Comparison of ENCODE assay signal across 21 cellular contexts in genomic region chr1:211722277-211723175, GRCh38. TPM values are rescaled to one million over a fixed set of nuclear protein-coding genes. Genes with fewer than 3 reads are reported as not detected.
A peak's percentile ranks its signal among the peaks of the same experiment; 100 is the strongest.
DNase-seq lines count a peak whose midpoint lies in the region; ATAC-seq, FAIRE-seq and TF ChIP-seq lines count a peak whose summit lies in the region.
"Had no signal": no experiment of that assay in that cellular context is flagged by ENCODE, and none has a peak within 500 bp of the region (broad histone marks: within the 10 kb centered on the region; RNA-seq: fewer than 3 reads in every experiment).

No MANE protein-coding gene starts in this region.

- H3K9ac ChIP-seq in adipocyte (ENCODE audit: low read length) (no peak overlapping the region), Karpas-422 (ENCODE audit: low read length) (no peak overlapping the region)

- TF ChIP-seq POLR2A in GM12892 (IDR thresholded peaks at IDR 0.05; ENCODE audit: low read depth, low read length) = no peak

- H3K36me3 ChIP-seq in adipocyte (ENCODE audit: control insufficient read depth, insufficient read depth, low read length, severe bottlenecking) = no peaks in the 10 kb centered on the region
- no peaks in the 10 kb centered on the region for H3K36me3 ChIP-seq in Karpas-422 (ENCODE audit: insufficient read depth, low read length)
- no peaks in the 10 kb centered on the region for H3K36me3 ChIP-seq in lower lobe of right lung
- H3K36me3 ChIP-seq: HAP-1, MG63, SJSA1 had no signal

- DNase-seq in GM12892 (ENCODE audit: insufficient read length) = no peak
- peak; percentile 69 for DNase-seq in NCI-H2107 (lab: John Stamatoyannopoulos, UW)
- DNase-seq in adipocyte (ENCODE audit: low read depth) = peak; percentile 34
- DNase-seq in renal cortical epithelial cell (ENCODE audit: low read depth) = peak; percentile 19
- DNase-seq in Karpas-422 = no peak
- no peak for DNase-seq in lower lobe of right lung
- DNase-seq: CD4-positive, CD25-positive, alpha-beta regulatory T cell; DMS 273 treated with DMSO at 0.1 percent for 48 hours; DMS79 treated with DMSO at 0.1 percent for 48 hours; MG63; NCI-H1417; NCI-H187; NCI-H2171 treated with DMSO at 0.1 percent for 48 hours; NCI-H524 treated with DMSO at 0.1 percent for 48 hours; NCI-H82 had no signal

- no peak for TF ChIP-seq CTCF in lower lobe of right lung (IDR thresholded peaks at IDR 0.05)

- ATAC-seq in GM18867 (IDR thresholded peaks at IDR 0.05; ENCODE audit: unreplicated experiment) (no peak), lower lobe of right lung (no peak)
- ATAC-seq: GM12878, GM23338, Right ventricle myocardium inferior had no signal

- no peaks in the 10 kb centered on the region for H3K9me3 ChIP-seq in adipocyte (ENCODE audit: control insufficient read depth, low read length)
- H3K9me3 ChIP-seq in Karpas-422 (ENCODE audit: low read length) = no peaks in the 10 kb centered on the region
- no peaks in the 10 kb centered on the region for H3K9me3 ChIP-seq in lower lobe of right lung
- H3K9me3 ChIP-seq: HAP-1, MG63, SJSA1 had no signal

- no peak overlapping the region for H3K4me3 ChIP-seq in adipocyte (ENCODE audit: low read length)
- H3K4me3 ChIP-seq in Karpas-422 (ENCODE audit: low read length) = no peak overlapping the region
- no peak overlapping the region for H3K4me3 ChIP-seq in lower lobe of right lung
- H3K4me3 ChIP-seq: GM12878, GM23338, HAP-1, MG63, SJSA1 had no signal

- intact Hi-C loops in lower lobe of right lung (cut with DNase I) = no loop called here

- no peaks in the 10 kb centered on the region for H4K20me1 ChIP-seq in Karpas-422 (ENCODE audit: insufficient read depth, low read depth, low read length)

- H3K27ac ChIP-seq in Karpas-422 (ENCODE audit: low read length) (no peak overlapping the region), lower lobe of right lung (no peak overlapping the region)
- H3K27ac ChIP-seq: SJSA1 had no signal

- peak; percentile 53 for FAIRE-seq in GM12892 (lab: Jason Lieb, UNC)

- peaks cover 5% of the 10 kb centered on the region for H3K4me1 ChIP-seq in adipocyte (ENCODE audit: control insufficient read depth, insufficient read depth, low read length)
- no peaks in the 10 kb centered on the region for H3K4me1 ChIP-seq in Karpas-422 (ENCODE audit: low read length)
- no peaks in the 10 kb centered on the region for H3K4me1 ChIP-seq in lower lobe of right lung
- H3K4me1 ChIP-seq: HAP-1, SJSA1 had no signal

- H3K79me2 ChIP-seq in Karpas-422 (ENCODE audit: low read length) = no peaks in the 10 kb centered on the region

- peaks cover 5% of the 10 kb centered on the region for H3K27me3 ChIP-seq in adipocyte (replicated peaks; ENCODE audit: control insufficient read depth, insufficient read depth, low read length)
- H3K27me3 ChIP-seq in Karpas-422 (ENCODE audit: low read length) = no peaks in the 10 kb centered on the region
- no peaks in the 10 kb centered on the region for H3K27me3 ChIP-seq in lower lobe of right lung (ENCODE audit: low read depth)
- H3K27me3 ChIP-seq: MG63, SJSA1 had no signal

- no peak overlapping the region for H3K4me2 ChIP-seq in Karpas-422 (ENCODE audit: low read depth, low read length, poor library complexity, severe bottlenecking)
- H3K4me2 ChIP-seq: GM23338 had no signal

- no peaks in the 10 kb centered on the region for H3K9me2 ChIP-seq in Karpas-422 (replicated peaks; ENCODE audit: insufficient read depth, low read length)

- H2AFZ ChIP-seq in Karpas-422 (ENCODE audit: low read length) = no peak overlapping the region
- H2AFZ ChIP-seq: GM23338 had no signal

RNA-seq across cellular contexts. Expression of gene NEK2, which starts 47.1 kb away (rescaled TPM):
- 14.3 TPM for polyA plus RNA-seq in GM12892 (2012; ENCODE audit: missing spikeins)
- total RNA-seq in renal cortical epithelial cell = 0.85 and 15.1 TPM in 2 replicates
- total RNA-seq in Karpas-422 (2014; rRNA removed; shearing (Covaris generic); ENCODE audit: low replicate concordance) = 25.9 and 35.0 TPM in 2 replicates
- total RNA-seq in lower lobe of right lung = 0.77 TPM

Comparison
In these comparisons a context has a peak if more than half of its experiments do, and no peak if none do; other contexts are left out.
1. DNase-seq: peak in NCI-H2107 (single experiment), adipocyte (single experiment) and renal cortical epithelial cell (single experiment); none in GM12892 (single experiment), Karpas-422 (single experiment) and lower lobe of right lung (single experiment).